10 cellular contexts compared by ENCODE assay signal in genomic region chr12:6276936-6277615, GRCh38. TPM values are rescaled to one million over a fixed set of nuclear protein-coding genes. Genes with fewer than 3 reads are reported as not detected.
DNase-seq lines count a peak whose midpoint lies in the region; ATAC-seq and TF ChIP-seq lines count a peak whose summit lies in the region.
"Had no signal": no experiment of that assay in that cellular context is flagged by ENCODE, and none has a peak within 500 bp of the region (broad histone marks: within the 10 kb centered on the region; RNA-seq: fewer than 3 reads in every experiment).

No MANE protein-coding gene starts in this region.

- peak overlapping the region; percentile 91 for H3K27ac ChIP-seq in left ventricle myocardium inferior (replicated peaks)
- H3K27ac ChIP-seq in mesenchymal stem cell (ENCODE audit: low read length, poor library complexity, severe bottlenecking): no peak overlapping the region

- H3K18ac ChIP-seq in mesenchymal stem cell (ENCODE audit: low read depth in 1 of 2, low read length in 2 of 2): no peak overlapping the region

- 81% methylated on average over 6 of the region's 7 CpGs for WGBS in mesenchymal stem cell

- POLR2A ChIA-PET in MCF 10A (lab: Yijun Ruan, JAX): interaction anchor here (0.7 to 11.1 kb wide), 15 partner anchors 10 to 213 kb away, joined by 3 to 480 read pairs (median 7); partner anchors contain the start of gene CD9
- POLR2A ChIA-PET in T-cell (lab: Charles Lee): no interaction called here

- H3K27me3 ChIP-seq in left ventricle myocardium inferior (ENCODE audit: low read depth) (peaks cover 6% of the 10 kb centered on the region), mesenchymal stem cell (ENCODE audit: control insufficient read depth in 1 of 2, insufficient read depth in 1 of 2, low read length in 2 of 2) (peaks cover 0 to 18% of the 10 kb centered on the region in 2 experiments)

- DNase-seq in left ventricle myocardium inferior (no peak), Right ventricle myocardium inferior (ENCODE audit: missing footprints) (no peak), MCF 10A (ENCODE audit: unreplicated experiment) (peak; percentile 81), mesenchymal stem cell (peak; percentile 34), SHP77 (lab: John Stamatoyannopoulos, UW) (no peak), T-cell (no peak), anterior cingulate cortex (lab: John Stamatoyannopoulos, UW) (no peak)
- DNase-seq in activated effector memory CD4-positive, alpha-beta T cell treated with anti-CD3 and anti-CD28 coated beads, Interleukin-2, amount 50 U/mL, for 16 hours: no peak
- DNase-seq: hippocampal formation, NCI-H187 had no signal

- no peak overlapping the region for H2BK15ac ChIP-seq in mesenchymal stem cell (ENCODE audit: low read depth, poor library complexity, severe bottlenecking)

- H2AFZ ChIP-seq in mesenchymal stem cell (ENCODE audit: low read depth, low read length): no peak overlapping the region

- H3K4me1 Mint-ChIP-seq in MCF 10A (ENCODE audit: insufficient read depth, unreplicated experiment) (peaks cover 54% of the 10 kb centered on the region), T-cell (peaks cover 0 to 6% (median 4%) of the 10 kb centered on the region in 3 donors)

- H3K9me3 Mint-ChIP-seq in MCF 10A (ENCODE audit: unreplicated experiment) (no peaks in the 10 kb centered on the region), T-cell (no peaks in the 10 kb centered on the region)

- H2BK5ac ChIP-seq in mesenchymal stem cell (ENCODE audit: low read depth, low read length, poor library complexity, severe bottlenecking): no peak overlapping the region

- no peak overlapping the region for H4K8ac ChIP-seq in mesenchymal stem cell (ENCODE audit: low read length)

- intact Hi-C loops in left ventricle myocardium inferior (cut with micrococcal nuclease) (loop anchor here (5.0 kb wide), 1 partner anchor 210 kb away; no protein-coding TSS in a partner anchor), Right ventricle myocardium inferior (cut with DNase I) (loop anchor here (5.0 kb wide), 1 partner anchor 205 kb away; no protein-coding TSS in a partner anchor), MCF 10A (cut with micrococcal nuclease) (no loop called here)

- ATAC-seq in Right ventricle myocardium inferior (no peak), T-cell (replicated peaks in 1 of 4) (no peak)

- no peak overlapping the region for H3K4ac ChIP-seq in mesenchymal stem cell (ENCODE audit: low read depth in 1 of 2, low read length in 2 of 2)

- H2AK5ac ChIP-seq in mesenchymal stem cell (ENCODE audit: low read length, severe bottlenecking): no peak overlapping the region

- no peaks in the 10 kb centered on the region for H3K36me3 ChIP-seq in left ventricle myocardium inferior
- no peaks in the 10 kb centered on the region for H3K36me3 ChIP-seq in mesenchymal stem cell (ENCODE audit: control insufficient read depth in 1 of 2, insufficient read depth in 2 of 2, low read depth in 1 of 2, low read length in 2 of 2)

- TF ChIP-seq CTCF in left ventricle myocardium inferior (IDR thresholded peaks at IDR 0.05; ENCODE audit: borderline replicate concordance) (peak; percentile 23), MCF 10A (IDR thresholded peaks at IDR 0.05; ENCODE audit: unreplicated experiment) (no peak)

- no peak overlapping the region for H3K4me3 Mint-ChIP-seq in MCF 10A (ENCODE audit: unreplicated experiment)
- H3K4me3 Mint-ChIP-seq in T-cell: peak overlapping the region in 1 of 3 donors; percentile 35

- H3K4me1 ChIP-seq in left ventricle myocardium inferior: peaks cover 51% of the 10 kb centered on the region
- H3K4me1 ChIP-seq in mesenchymal stem cell (ENCODE audit: control insufficient read depth, insufficient read depth, low read depth, low read length): peaks cover 37% of the 10 kb centered on the region

- peaks cover 3% of the 10 kb centered on the region for H3K36me3 Mint-ChIP-seq in MCF 10A (ENCODE audit: insufficient read depth, unreplicated experiment)
- no peaks in the 10 kb centered on the region for H3K36me3 Mint-ChIP-seq in T-cell

- H3K4me2 ChIP-seq in mesenchymal stem cell (ENCODE audit: low read length, poor library complexity, severe bottlenecking): no peak overlapping the region

- no peak overlapping the region for H4K91ac ChIP-seq in mesenchymal stem cell (ENCODE audit: low read length)

- no peaks in the 10 kb centered on the region for H3K79me1 ChIP-seq in mesenchymal stem cell (replicated peaks; ENCODE audit: low read length, poor library complexity, severe bottlenecking)

- H3K27ac Mint-ChIP-seq in MCF 10A (ENCODE audit: low read depth, unreplicated experiment) (peak overlapping the region; percentile 35), T-cell (no peak overlapping the region)

- no peak overlapping the region for H2BK12ac ChIP-seq in mesenchymal stem cell (ENCODE audit: low read length in 2 of 2)

- H3K9me3 ChIP-seq in left ventricle myocardium inferior (replicated peaks): no peaks in the 10 kb centered on the region
- no peaks in the 10 kb centered on the region for H3K9me3 ChIP-seq in mesenchymal stem cell (ENCODE audit: control insufficient read depth, low read length)

- H3K9ac ChIP-seq in mesenchymal stem cell (ENCODE audit: low read length): no peak overlapping the region

- H3K4me3 ChIP-seq in left ventricle myocardium inferior (no peak overlapping the region), mesenchymal stem cell (ENCODE audit: insufficient read depth in 1 of 2, low read depth in 1 of 2, low read length in 2 of 2) (no peak overlapping the region)

- no peaks in the 10 kb centered on the region for H3K27me3 Mint-ChIP-seq in MCF 10A (ENCODE audit: insufficient read depth, unreplicated experiment)
- H3K27me3 Mint-ChIP-seq in T-cell: peaks cover 7 to 47% of the 10 kb centered on the region in 2 donors

- H3K23ac ChIP-seq in mesenchymal stem cell (ENCODE audit: low read length in 2 of 2): no peak overlapping the region

- CTCF ChIA-PET in MCF 10A (lab: Yijun Ruan, JAX): interaction anchor here (0.7 to 10.1 kb wide), 13 partner anchors 9 to 289 kb away, joined by 3 to 369 read pairs (median 7); partner anchors contain the start of gene CD9
- CTCF ChIA-PET in T-cell (lab: Charles Lee): interaction anchor here in 1 of 2 donors (1.2 kb wide), 1 partner anchor 289 kb away, joined by 4 read pairs; no protein-coding TSS in a partner anchor

- BruUV-seq in MCF 10A (replicated peaks; lab: Mats Ljungman, UMichigan): no TSS peak

- no peak overlapping the region for H3K14ac ChIP-seq in mesenchymal stem cell (ENCODE audit: low read length in 2 of 2)

- no peak overlapping the region for H2BK120ac ChIP-seq in mesenchymal stem cell (ENCODE audit: low read depth, low read length)

RNA-seq across cellular contexts. Expression of gene PLEKHG6, which starts 33.4 kb away (rescaled TPM):
- total RNA-seq in left ventricle myocardium inferior (0.08 TPM), Right ventricle myocardium inferior (0.49 TPM), MCF 10A (2022) (not detected in 2 replicates), T-cell (under 1 TPM in 2 of 5 donors, not detected in 3; 0.13 to 0.38 TPM)
- polyA plus RNA-seq in mesenchymal stem cell (2013, experiment 1 of 2): 0.15 TPM
- 0.23 TPM for polyA plus RNA-seq in mesenchymal stem cell (2013, experiment 2 of 2)

Comparison
In these comparisons a context has a peak if more than half of its experiments do, and no peak if none do; other contexts are left out.
1. DNase-seq: peak in MCF 10A (single experiment) and mesenchymal stem cell (single experiment); none in left ventricle myocardium inferior (single experiment), Right ventricle myocardium inferior (single experiment), SHP77 (0 of 2), T-cell (0 of 34), anterior cingulate cortex (0 of 58) and activated effector memory CD4-positive, alpha-beta T cell treated with anti-CD3 and anti-CD28 coated beads, Interleukin-2, amount 50 U/mL, for 16 hours (single experiment).